Comparison of ENCODE assay signal across 1 cellular context in genomic region chr9:71743884-71744283, GRCh38.
TF ChIP-seq lines count a peak whose summit lies in the region.

No MANE protein-coding gene starts in this region.

TF ChIP-seq in HepG2, 621 proteins besides CTCF, POLR2A, EP300 and RAD21 (continued from another document):
- TF ChIP-seq, protein P1, sequence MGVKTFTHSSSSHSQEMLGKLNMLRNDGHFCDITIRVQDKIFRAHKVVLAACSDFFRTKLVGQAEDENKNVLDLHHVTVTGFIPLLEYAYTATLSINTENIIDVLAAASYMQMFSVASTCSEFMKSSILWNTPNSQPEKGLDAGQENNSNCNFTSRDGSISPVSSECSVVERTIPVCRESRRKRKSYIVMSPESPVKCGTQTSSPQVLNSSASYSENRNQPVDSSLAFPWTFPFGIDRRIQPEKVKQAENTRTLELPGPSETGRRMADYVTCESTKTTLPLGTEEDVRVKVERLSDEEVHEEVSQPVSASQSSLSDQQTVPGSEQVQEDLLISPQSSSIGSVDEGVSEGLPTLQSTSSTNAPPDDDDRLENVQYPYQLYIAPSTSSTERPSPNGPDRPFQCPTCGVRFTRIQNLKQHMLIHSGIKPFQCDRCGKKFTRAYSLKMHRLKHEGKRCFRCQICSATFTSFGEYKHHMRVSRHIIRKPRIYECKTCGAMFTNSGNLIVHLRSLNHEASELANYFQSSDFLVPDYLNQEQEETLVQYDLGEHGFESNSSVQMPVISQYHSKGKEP (CRISPR knock-in tag; IDR thresholded peaks at IDR 0.05), result no peak
- TF ChIP-seq ZNF3 (CRISPR knock-in tag; IDR thresholded peaks at IDR 0.05) (no peak), ZNF282 (IDR thresholded peaks at IDR 0.05; ENCODE audit: partially characterized antibody) (no peak), MLXIP (CRISPR knock-in tag; IDR thresholded peaks at IDR 0.05; ENCODE audit: borderline replicate concordance) (no peak), CHD4 (IDR thresholded peaks at IDR 0.05; ENCODE audit: borderline replicate concordance, low read length) (no peak), ZNF703 (CRISPR knock-in tag; IDR thresholded peaks at IDR 0.05; ENCODE audit: borderline replicate concordance) (no peak), SIX4 (CRISPR knock-in tag; IDR thresholded peaks at IDR 0.05) (no peak), BCL6 (CRISPR knock-in tag; IDR thresholded peaks at IDR 0.05) (no peak), ZNF17 (CRISPR knock-in tag; IDR thresholded peaks at IDR 0.05) (no peak), ZBTB25 (CRISPR knock-in tag; IDR thresholded peaks at IDR 0.05) (no peak), ZNF362 (CRISPR knock-in tag; IDR thresholded peaks at IDR 0.05; ENCODE audit: borderline replicate concordance) (no peak), BRCA1 (CRISPR knock-in tag; IDR thresholded peaks at IDR 0.05) (no peak), NR2F6 (IDR thresholded peaks at IDR 0.05) (no peak), NR2F6 (CRISPR knock-in tag; IDR thresholded peaks at IDR 0.05) (no peak), PCBP2 (optimal IDR thresholded peaks at IDR 0.05; ENCODE audit: low read depth, low read length, poor library complexity, severe bottlenecking) (no peak)
- TF ChIP-seq, protein P2, sequence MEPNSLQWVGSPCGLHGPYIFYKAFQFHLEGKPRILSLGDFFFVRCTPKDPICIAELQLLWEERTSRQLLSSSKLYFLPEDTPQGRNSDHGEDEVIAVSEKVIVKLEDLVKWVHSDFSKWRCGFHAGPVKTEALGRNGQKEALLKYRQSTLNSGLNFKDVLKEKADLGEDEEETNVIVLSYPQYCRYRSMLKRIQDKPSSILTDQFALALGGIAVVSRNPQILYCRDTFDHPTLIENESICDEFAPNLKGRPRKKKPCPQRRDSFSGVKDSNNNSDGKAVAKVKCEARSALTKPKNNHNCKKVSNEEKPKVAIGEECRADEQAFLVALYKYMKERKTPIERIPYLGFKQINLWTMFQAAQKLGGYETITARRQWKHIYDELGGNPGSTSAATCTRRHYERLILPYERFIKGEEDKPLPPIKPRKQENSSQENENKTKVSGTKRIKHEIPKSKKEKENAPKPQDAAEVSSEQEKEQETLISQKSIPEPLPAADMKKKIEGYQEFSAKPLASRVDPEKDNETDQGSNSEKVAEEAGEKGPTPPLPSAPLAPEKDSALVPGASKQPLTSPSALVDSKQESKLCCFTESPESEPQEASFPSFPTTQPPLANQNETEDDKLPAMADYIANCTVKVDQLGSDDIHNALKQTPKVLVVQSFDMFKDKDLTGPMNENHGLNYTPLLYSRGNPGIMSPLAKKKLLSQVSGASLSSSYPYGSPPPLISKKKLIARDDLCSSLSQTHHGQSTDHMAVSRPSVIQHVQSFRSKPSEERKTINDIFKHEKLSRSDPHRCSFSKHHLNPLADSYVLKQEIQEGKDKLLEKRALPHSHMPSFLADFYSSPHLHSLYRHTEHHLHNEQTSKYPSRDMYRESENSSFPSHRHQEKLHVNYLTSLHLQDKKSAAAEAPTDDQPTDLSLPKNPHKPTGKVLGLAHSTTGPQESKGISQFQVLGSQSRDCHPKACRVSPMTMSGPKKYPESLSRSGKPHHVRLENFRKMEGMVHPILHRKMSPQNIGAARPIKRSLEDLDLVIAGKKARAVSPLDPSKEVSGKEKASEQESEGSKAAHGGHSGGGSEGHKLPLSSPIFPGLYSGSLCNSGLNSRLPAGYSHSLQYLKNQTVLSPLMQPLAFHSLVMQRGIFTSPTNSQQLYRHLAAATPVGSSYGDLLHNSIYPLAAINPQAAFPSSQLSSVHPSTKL (CRISPR knock-in tag; IDR thresholded peaks at IDR 0.05), result no peak
- TF ChIP-seq, protein P3, sequence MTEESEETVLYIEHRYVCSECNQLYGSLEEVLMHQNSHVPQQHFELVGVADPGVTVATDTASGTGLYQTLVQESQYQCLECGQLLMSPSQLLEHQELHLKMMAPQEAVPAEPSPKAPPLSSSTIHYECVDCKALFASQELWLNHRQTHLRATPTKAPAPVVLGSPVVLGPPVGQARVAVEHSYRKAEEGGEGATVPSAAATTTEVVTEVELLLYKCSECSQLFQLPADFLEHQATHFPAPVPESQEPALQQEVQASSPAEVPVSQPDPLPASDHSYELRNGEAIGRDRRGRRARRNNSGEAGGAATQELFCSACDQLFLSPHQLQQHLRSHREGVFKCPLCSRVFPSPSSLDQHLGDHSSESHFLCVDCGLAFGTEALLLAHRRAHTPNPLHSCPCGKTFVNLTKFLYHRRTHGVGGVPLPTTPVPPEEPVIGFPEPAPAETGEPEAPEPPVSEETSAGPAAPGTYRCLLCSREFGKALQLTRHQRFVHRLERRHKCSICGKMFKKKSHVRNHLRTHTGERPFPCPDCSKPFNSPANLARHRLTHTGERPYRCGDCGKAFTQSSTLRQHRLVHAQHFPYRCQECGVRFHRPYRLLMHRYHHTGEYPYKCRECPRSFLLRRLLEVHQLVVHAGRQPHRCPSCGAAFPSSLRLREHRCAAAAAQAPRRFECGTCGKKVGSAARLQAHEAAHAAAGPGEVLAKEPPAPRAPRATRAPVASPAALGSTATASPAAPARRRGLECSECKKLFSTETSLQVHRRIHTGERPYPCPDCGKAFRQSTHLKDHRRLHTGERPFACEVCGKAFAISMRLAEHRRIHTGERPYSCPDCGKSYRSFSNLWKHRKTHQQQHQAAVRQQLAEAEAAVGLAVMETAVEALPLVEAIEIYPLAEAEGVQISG (CRISPR knock-in tag; IDR thresholded peaks at IDR 0.05), result no peak
